In the genomic region with DNA sequence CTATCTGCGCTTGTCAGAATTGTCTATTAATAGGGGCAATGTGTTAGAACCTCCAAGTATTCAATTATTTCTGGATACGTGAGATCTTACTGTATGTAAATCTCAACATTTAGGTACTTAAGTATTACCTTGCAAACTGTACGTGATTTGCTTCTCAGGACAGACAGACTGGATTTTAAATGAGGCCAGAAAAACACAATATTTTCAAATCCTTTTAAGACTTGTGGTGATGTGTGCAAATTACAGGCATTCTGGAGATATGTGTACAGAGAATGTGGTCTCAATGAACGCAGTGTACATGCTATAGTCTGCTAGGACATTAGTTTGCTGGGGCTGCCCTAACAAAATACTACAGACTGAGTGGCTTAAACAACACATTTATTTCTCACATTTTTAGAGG, we compare ENCODE assay signal across 20 cellular contexts. TPM values are rescaled to one million over a fixed set of nuclear protein-coding genes. Genes with fewer than 3 reads are reported as not detected.
"Had no signal": no experiment of that assay in that cellular context is flagged by ENCODE, and none has a peak within 500 bp of the region (broad histone marks: within the 10 kb centered on the region; RNA-seq: fewer than 3 reads in every experiment).

No MANE protein-coding gene starts in this region.

- H3K36me3 Mint-ChIP-seq: activated naive CD8-positive, alpha-beta T cell treated with anti-CD3 and anti-CD28 coated beads for 36 hours; natural killer cell treated with Interleukin-12 subunit alpha and Interleukin-12 subunit beta and Interleukin-15 and Interleukin-18, amount 100 ng/mL, for 72 hours had no signal

- DNase-seq: activated CD4-positive, alpha-beta T cell treated with anti-CD3 and anti-CD28 coated beads, Interleukin-2, amount 50 U/mL, for 4 hours; activated CD4-positive, CD25-positive, alpha-beta regulatory T cell treated with anti-CD3 and anti-CD28 coated beads, Interleukin-2, amount 50 U/mL, for 72 hours; activated CD8-positive, alpha-beta memory T cell treated with anti-CD3 and anti-CD28 coated beads, Interleukin-2, amount 10 ng/mL, durations not matched to agents 7 days and 5 days; activated gamma-delta T cell treated with Interleukin-2 at 50 U/mL for 16 hours; activated naive CD8-positive, alpha-beta T cell treated with anti-CD3 and anti-CD28 coated beads for 36 hours; activated T-cell treated with anti-CD3 and anti-CD28 coated beads, Interleukin-2, amount 50 U/mL, for 48 hours; cerebellar nuclear complex; endodermal cell; lower lobe of right lung; stimulated activated CD4-positive, alpha-beta T cell treated with anti-CD3 and anti-CD28 coated beads, Interleukin-12 subunit alpha, Interleukin-12 subunit beta, amount 100 ng/mL, for 4 hours; stimulated activated CD8-positive, alpha-beta memory T cell treated with anti-CD3 and anti-CD28 coated beads, Interleukin-4, amount 100 ng/mL, for 48 hours; stimulated activated naive CD8-positive, alpha-beta T cell treated with anti-CD3 and anti-CD28 coated beads, Interleukin-15, amount 100 ng/mL, for 72 hours; testis had no signal

- ATAC-seq: activated CD8-positive, alpha-beta memory T cell treated with anti-CD3 and anti-CD28 coated beads, Interleukin-2, amount 10 ng/mL, durations not matched to agents 7 days and 5 days; lower lobe of right lung; natural killer cell treated with Interleukin-12 subunit alpha and Interleukin-12 subunit beta and Interleukin-15 and Interleukin-18, amount 100 ng/mL, for 72 hours; stimulated activated naive CD8-positive, alpha-beta T cell treated with anti-CD3 and anti-CD28 coated beads, Interleukin-15, amount 100 ng/mL, for 72 hours had no signal

- H3K27ac Mint-ChIP-seq: activated CD8-positive, alpha-beta memory T cell treated with anti-CD3 and anti-CD28 coated beads, Interleukin-2, amount 10 ng/mL, durations not matched to agents 7 days and 5 days; dendritic cell treated with granulocyte-macrophage colony-stimulating factor and Interleukin-4, amounts not matched to agents 40 ng/mL and 50 ng/mL, for 4 days; natural killer cell treated with Interleukin-12 subunit alpha and Interleukin-12 subunit beta and Interleukin-15 and Interleukin-18, amount 100 ng/mL, for 72 hours; stimulated activated naive CD8-positive, alpha-beta T cell treated with anti-CD3 and anti-CD28 coated beads, Interleukin-15, amount 100 ng/mL, for 72 hours; T-helper 2 cell treated with Interferon-gamma antibody and Interleukin-4, amounts not matched to agents 5 μg/mL and 100 μg/mL, for 36 hours had no signal

- H3K4me3 Mint-ChIP-seq: activated CD8-positive, alpha-beta memory T cell treated with anti-CD3 and anti-CD28 coated beads, Interleukin-2, amount 10 ng/mL, durations not matched to agents 7 days and 5 days; activated naive CD8-positive, alpha-beta T cell treated with anti-CD3 and anti-CD28 coated beads for 36 hours; dendritic cell treated with granulocyte-macrophage colony-stimulating factor and Interleukin-4, amounts not matched to agents 40 ng/mL and 50 ng/mL, for 4 days; endodermal cell; stimulated activated naive CD8-positive, alpha-beta T cell treated with anti-CD3 and anti-CD28 coated beads, Interleukin-15, amount 100 ng/mL, for 72 hours; T-helper 2 cell treated with Interferon-gamma antibody and Interleukin-4, amounts not matched to agents 5 μg/mL and 100 μg/mL, for 36 hours had no signal

- H3K9me3 ChIP-seq: lower lobe of right lung, testis had no signal

- H3K4me3 ChIP-seq: lower lobe of right lung, testis had no signal

- H3K9me3 Mint-ChIP-seq: activated naive CD8-positive, alpha-beta T cell treated with anti-CD3 and anti-CD28 coated beads for 36 hours; dendritic cell treated with granulocyte-macrophage colony-stimulating factor and Interleukin-4, amounts not matched to agents 40 ng/mL and 50 ng/mL, for 4 days; endodermal cell; natural killer cell treated with Interleukin-12 subunit alpha and Interleukin-12 subunit beta and Interleukin-15 and Interleukin-18, amount 100 ng/mL, for 72 hours; stimulated activated naive CD8-positive, alpha-beta T cell treated with anti-CD3 and anti-CD28 coated beads, Interleukin-15, amount 100 ng/mL, for 72 hours; T-helper 2 cell treated with Interferon-gamma antibody and Interleukin-4, amounts not matched to agents 5 μg/mL and 100 μg/mL, for 36 hours had no signal

- H3K4me1 Mint-ChIP-seq: activated naive CD8-positive, alpha-beta T cell treated with anti-CD3 and anti-CD28 coated beads for 36 hours had no signal

RNA-seq across cellular contexts. Expression of gene CCR6, which starts 16.9 kb away (rescaled TPM):
- total RNA-seq: endodermal cell, esophagus mucosa, osteocyte, ureter had no signal

RNA-seq across cellular contexts. Expression of gene GPR31, which starts 18.0 kb away (rescaled TPM):
- total RNA-seq: activated CD8-positive, alpha-beta memory T cell treated with anti-CD3 and anti-CD28 coated beads, Interleukin-2, amount 10 ng/mL, durations not matched to agents 7 days and 5 days; activated naive CD8-positive, alpha-beta T cell treated with anti-CD3 and anti-CD28 coated beads for 36 hours; endodermal cell; esophagus mucosa; lower lobe of right lung; mononuclear cell; natural killer cell treated with Interleukin-12 subunit alpha and Interleukin-12 subunit beta and Interleukin-15 and Interleukin-18, amount 100 ng/mL, for 72 hours; osteocyte; ureter had no signal
